1 cellular context compared by ENCODE assay signal in genomic region chr9:99821187-99822095, GRCh38.
A peak's percentile ranks its signal among the peaks of the same experiment; 100 is the strongest.
TF ChIP-seq lines count a peak whose summit lies in the region.

TSS of gene NR4A3 (plus strand) at chr9:99821885. CDS start at chr9:99828043, 6,158 bp downstream.

TF ChIP-seq in HEK293, 187 proteins besides CTCF, POLR2A, EP300 and RAD21 (continued from another document and continues in another):
- TF ChIP-seq, protein P1, sequence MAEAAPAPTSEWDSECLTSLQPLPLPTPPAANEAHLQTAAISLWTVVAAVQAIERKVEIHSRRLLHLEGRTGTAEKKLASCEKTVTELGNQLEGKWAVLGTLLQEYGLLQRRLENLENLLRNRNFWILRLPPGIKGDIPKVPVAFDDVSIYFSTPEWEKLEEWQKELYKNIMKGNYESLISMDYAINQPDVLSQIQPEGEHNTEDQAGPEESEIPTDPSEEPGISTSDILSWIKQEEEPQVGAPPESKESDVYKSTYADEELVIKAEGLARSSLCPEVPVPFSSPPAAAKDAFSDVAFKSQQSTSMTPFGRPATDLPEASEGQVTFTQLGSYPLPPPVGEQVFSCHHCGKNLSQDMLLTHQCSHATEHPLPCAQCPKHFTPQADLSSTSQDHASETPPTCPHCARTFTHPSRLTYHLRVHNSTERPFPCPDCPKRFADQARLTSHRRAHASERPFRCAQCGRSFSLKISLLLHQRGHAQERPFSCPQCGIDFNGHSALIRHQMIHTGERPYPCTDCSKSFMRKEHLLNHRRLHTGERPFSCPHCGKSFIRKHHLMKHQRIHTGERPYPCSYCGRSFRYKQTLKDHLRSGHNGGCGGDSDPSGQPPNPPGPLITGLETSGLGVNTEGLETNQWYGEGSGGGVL (tag by site-specific recombination; IDR thresholded peaks at IDR 0.05) = peak; percentile 88
- TF ChIP-seq, protein P2, sequence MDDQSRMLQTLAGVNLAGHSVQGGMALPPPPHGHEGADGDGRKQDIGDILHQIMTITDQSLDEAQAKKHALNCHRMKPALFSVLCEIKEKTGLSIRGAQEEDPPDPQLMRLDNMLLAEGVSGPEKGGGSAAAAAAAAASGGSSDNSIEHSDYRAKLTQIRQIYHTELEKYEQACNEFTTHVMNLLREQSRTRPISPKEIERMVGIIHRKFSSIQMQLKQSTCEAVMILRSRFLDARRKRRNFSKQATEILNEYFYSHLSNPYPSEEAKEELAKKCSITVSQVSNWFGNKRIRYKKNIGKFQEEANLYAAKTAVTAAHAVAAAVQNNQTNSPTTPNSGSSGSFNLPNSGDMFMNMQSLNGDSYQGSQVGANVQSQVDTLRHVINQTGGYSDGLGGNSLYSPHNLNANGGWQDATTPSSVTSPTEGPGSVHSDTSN (CRISPR knock-in tag; IDR thresholded peaks at IDR 0.05) = 0 out of 2 replicates have a peak, but pooled peaks have one; percentile 19
- no peak for TF ChIP-seq ZNF114 (tag by site-specific recombination; IDR thresholded peaks at IDR 0.05)
- TF ChIP-seq ZNF843 (tag by site-specific recombination; IDR thresholded peaks at IDR 0.05) = peak; percentile 58; the same call in 1 of the 2 replicates
- TF ChIP-seq ZNF48 (tag by site-specific recombination; IDR thresholded peaks at IDR 0.05) = no peak
- no peak for TF ChIP-seq REPIN1 (tag by site-specific recombination; IDR thresholded peaks at IDR 0.05; ENCODE audit: low read depth)
- TF ChIP-seq ZFP3 (tag by site-specific recombination; IDR thresholded peaks at IDR 0.05; ENCODE audit: low read depth) = no peak
- peak; percentile 67 for TF ChIP-seq ZNF76 (tag by site-specific recombination; IDR thresholded peaks at IDR 0.05; ENCODE audit: borderline replicate concordance, low read depth)
- no peak for TF ChIP-seq ZSCAN30 (tag by site-specific recombination; IDR thresholded peaks at IDR 0.05)
- no peak for TF ChIP-seq ZNF404 (tag by site-specific recombination; IDR thresholded peaks at IDR 0.05)
- TF ChIP-seq ZNF184 (tag by site-specific recombination; IDR thresholded peaks at IDR 0.05) = no peak
- TF ChIP-seq ZNF529 (tag by site-specific recombination; IDR thresholded peaks at IDR 0.05; ENCODE audit: insufficient replicate concordance) = no peak
- no peak for TF ChIP-seq ZNF202 (tag by site-specific recombination; IDR thresholded peaks at IDR 0.05; ENCODE audit: borderline replicate concordance)
- TF ChIP-seq, protein P3, sequence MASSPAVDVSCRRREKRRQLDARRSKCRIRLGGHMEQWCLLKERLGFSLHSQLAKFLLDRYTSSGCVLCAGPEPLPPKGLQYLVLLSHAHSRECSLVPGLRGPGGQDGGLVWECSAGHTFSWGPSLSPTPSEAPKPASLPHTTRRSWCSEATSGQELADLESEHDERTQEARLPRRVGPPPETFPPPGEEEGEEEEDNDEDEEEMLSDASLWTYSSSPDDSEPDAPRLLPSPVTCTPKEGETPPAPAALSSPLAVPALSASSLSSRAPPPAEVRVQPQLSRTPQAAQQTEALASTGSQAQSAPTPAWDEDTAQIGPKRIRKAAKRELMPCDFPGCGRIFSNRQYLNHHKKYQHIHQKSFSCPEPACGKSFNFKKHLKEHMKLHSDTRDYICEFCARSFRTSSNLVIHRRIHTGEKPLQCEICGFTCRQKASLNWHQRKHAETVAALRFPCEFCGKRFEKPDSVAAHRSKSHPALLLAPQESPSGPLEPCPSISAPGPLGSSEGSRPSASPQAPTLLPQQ (tag by site-specific recombination; IDR thresholded peaks at IDR 0.05) = peak; percentile 54
- no peak for TF ChIP-seq ZNF140 (tag by site-specific recombination; IDR thresholded peaks at IDR 0.05)
- TF ChIP-seq ZBTB11 (tag by site-specific recombination; conservative IDR thresholded peaks at IDR 0.05; ENCODE audit: low read depth) = peak; percentile 38; the same call in 1 of the 2 replicates
- TF ChIP-seq, protein P4, sequence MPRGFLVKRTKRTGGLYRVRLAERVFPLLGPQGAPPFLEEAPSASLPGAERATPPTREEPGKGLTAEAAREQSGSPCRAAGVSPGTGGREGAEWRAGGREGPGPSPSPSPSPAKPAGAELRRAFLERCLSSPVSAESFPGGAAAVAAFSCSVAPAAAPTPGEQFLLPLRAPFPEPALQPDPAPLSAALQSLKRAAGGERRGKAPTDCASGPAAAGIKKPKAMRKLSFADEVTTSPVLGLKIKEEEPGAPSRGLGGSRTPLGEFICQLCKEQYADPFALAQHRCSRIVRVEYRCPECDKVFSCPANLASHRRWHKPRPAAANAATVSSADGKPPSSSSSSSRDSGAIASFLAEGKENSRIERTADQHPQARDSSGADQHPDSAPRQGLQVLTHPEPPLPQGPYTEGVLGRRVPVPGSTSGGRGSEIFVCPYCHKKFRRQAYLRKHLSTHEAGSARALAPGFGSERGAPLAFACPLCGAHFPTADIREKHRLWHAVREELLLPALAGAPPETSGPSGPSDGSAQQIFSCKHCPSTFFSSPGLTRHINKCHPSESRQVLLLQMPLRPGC (tag by site-specific recombination; IDR thresholded peaks at IDR 0.05) = peak; percentile 81
- no peak for TF ChIP-seq ZNF148 (tag by site-specific recombination; IDR thresholded peaks at IDR 0.05; ENCODE audit: borderline replicate concordance)
- no peak; the same call in 1 of the 2 replicates for TF ChIP-seq ZSCAN23 (tag by site-specific recombination; IDR thresholded peaks at IDR 0.05)
- TF ChIP-seq ZNF174 (tag by site-specific recombination; IDR thresholded peaks at IDR 0.05) = no peak
- 0 out of 2 replicates have a peak, but pooled peaks have one; percentile 27 for TF ChIP-seq ZSCAN16 (tag by site-specific recombination; IDR thresholded peaks at IDR 0.05)
- TF ChIP-seq ZNF561 (tag by site-specific recombination; IDR thresholded peaks at IDR 0.05; ENCODE audit: borderline replicate concordance) = no peak; the same call in 1 of the 2 replicates
- TF ChIP-seq HOXA7 (CRISPR knock-in tag; IDR thresholded peaks at IDR 0.05; ENCODE audit: borderline replicate concordance) = no peak
- no peak for TF ChIP-seq ZNF155 (tag by site-specific recombination; IDR thresholded peaks at IDR 0.05)
- TF ChIP-seq ZNF580 (tag by site-specific recombination; IDR thresholded peaks at IDR 0.05) = no peak
- 0 out of 2 replicates have a peak, but pooled peaks have one; percentile 20 for TF ChIP-seq ZNF660 (tag by site-specific recombination; IDR thresholded peaks at IDR 0.05)
- no peak; the same call in 1 of the 2 replicates for TF ChIP-seq YY1 (tag by site-specific recombination; IDR thresholded peaks at IDR 0.05)
- peak; percentile 36; the same call in 1 of the 2 replicates for TF ChIP-seq REST (tag by site-specific recombination; IDR thresholded peaks at IDR 0.05)
- TF ChIP-seq ZNF549 (tag by site-specific recombination; IDR thresholded peaks at IDR 0.05) = no peak
- TF ChIP-seq, protein P5, sequence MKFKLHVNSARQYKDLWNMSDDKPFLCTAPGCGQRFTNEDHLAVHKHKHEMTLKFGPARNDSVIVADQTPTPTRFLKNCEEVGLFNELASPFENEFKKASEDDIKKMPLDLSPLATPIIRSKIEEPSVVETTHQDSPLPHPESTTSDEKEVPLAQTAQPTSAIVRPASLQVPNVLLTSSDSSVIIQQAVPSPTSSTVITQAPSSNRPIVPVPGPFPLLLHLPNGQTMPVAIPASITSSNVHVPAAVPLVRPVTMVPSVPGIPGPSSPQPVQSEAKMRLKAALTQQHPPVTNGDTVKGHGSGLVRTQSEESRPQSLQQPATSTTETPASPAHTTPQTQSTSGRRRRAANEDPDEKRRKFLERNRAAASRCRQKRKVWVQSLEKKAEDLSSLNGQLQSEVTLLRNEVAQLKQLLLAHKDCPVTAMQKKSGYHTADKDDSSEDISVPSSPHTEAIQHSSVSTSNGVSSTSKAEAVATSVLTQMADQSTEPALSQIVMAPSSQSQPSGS (tag by site-specific recombination; IDR thresholded peaks at IDR 0.05; ENCODE audit: low read depth) = peak; percentile 96
- TF ChIP-seq GFI1B (tag by site-specific recombination; IDR thresholded peaks at IDR 0.05) = no peak
- TF ChIP-seq ZNF664 (tag by site-specific recombination; IDR thresholded peaks at IDR 0.05) = no peak
- TF ChIP-seq SP3 (tag by site-specific recombination; IDR thresholded peaks at IDR 0.05) = peak; percentile 75; the same call in 1 of the 2 replicates
- no peak for TF ChIP-seq HOXD13 (CRISPR knock-in tag; IDR thresholded peaks at IDR 0.05; ENCODE audit: borderline replicate concordance)
- no peak for TF ChIP-seq ZNF624 (tag by site-specific recombination; IDR thresholded peaks at IDR 0.05)
- TF ChIP-seq ZNF132 (tag by site-specific recombination; IDR thresholded peaks at IDR 0.05; ENCODE audit: borderline replicate concordance) = no peak
- no peak for TF ChIP-seq SALL2 (tag by site-specific recombination; IDR thresholded peaks at IDR 0.05; ENCODE audit: borderline replicate concordance)
- no peak for TF ChIP-seq ZNF626 (tag by site-specific recombination; IDR thresholded peaks at IDR 0.05)
- no peak for TF ChIP-seq ZNF138 (tag by site-specific recombination; IDR thresholded peaks at IDR 0.05; ENCODE audit: borderline replicate concordance)
- peak; percentile 82 for TF ChIP-seq ZNF596 (tag by site-specific recombination; IDR thresholded peaks at IDR 0.05)
- no peak for TF ChIP-seq ZNF433 (tag by site-specific recombination; IDR thresholded peaks at IDR 0.05; ENCODE audit: low read depth)
- TF ChIP-seq ZNF701 (tag by site-specific recombination; IDR thresholded peaks at IDR 0.05) = no peak
- TF ChIP-seq SETDB1 (IDR thresholded peaks at IDR 0.05; ENCODE audit: insufficient read length, low read length) = no peak
- 0 out of 2 replicates have a peak, but pooled peaks have one; percentile 28 for TF ChIP-seq ZFP69B (tag by site-specific recombination; IDR thresholded peaks at IDR 0.05)
- TF ChIP-seq ZNF10 (tag by site-specific recombination; IDR thresholded peaks at IDR 0.05) = no peak
- TF ChIP-seq ZNF341 (tag by site-specific recombination; IDR thresholded peaks at IDR 0.05; ENCODE audit: low read depth) = peak; percentile 81
- TF ChIP-seq ZNF514 (tag by site-specific recombination; IDR thresholded peaks at IDR 0.05) = no peak
- peak; percentile 75 for TF ChIP-seq WT1 (tag by site-specific recombination; IDR thresholded peaks at IDR 0.05)
